In the genomic region with DNA sequence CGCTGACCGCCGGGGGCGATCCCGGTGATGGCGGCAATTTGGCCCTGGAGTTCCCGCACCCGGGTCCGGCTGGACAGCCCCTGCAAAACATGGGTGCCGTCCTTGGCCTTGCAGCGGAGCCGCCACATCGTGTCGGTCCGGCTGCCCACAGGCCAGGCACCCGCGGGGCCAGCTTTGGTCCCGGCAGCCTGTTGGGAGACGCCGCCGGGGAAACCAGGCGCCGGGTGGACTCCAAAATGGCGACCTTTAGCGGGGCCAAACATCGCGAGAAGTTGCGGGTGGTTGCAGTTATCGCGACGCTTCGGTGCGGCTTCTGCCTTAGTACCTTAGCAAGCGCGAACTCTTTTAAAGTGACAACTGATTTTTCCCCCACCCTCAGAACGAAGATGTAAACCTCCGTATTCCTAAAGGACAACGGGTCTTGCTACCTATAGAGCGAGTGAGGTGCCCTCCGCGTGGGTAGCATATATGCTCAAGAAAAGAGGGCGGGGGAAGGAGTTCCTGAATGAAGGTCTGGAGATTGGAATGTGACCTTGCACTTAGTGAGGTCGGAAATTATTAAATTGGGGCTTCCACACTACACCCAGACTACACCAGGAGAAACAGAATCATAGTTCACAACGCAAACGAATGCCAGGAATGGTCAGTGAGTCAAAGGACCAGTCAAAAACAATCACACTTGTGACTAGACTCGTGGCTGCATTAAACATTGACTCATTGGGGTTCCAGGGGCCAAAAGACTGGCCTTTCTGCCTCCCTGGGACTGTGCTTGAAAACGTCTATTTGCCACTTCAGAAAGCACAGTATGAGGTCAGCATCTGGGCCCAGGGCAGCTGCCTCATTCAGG, we compare ENCODE assay signal across 1 cellular context.
TF ChIP-seq lines count a peak whose summit lies in the region.

Gene YOD1, minus strand, starts transcription at position 441 of the 847 bp plus-strand sequence. Its CDS starts 178 bp downstream, at position 263.

TF ChIP-seq in K562, 482 proteins besides CTCF, POLR2A, EP300 and RAD21 (continued from another document and continues in another):
- TF ChIP-seq NFIC (IDR thresholded peaks at IDR 0.05), result peak; percentile 23; the same call in 1 of the 2 replicates
- TF ChIP-seq ASH1L (IDR thresholded peaks at IDR 0.05; ENCODE audit: borderline replicate concordance, low read depth, partially characterized antibody), result peak; percentile 57
- TF ChIP-seq SMARCA5 (IDR thresholded peaks at IDR 0.05), result 0 out of 2 replicates have a peak, but pooled peaks have one; percentile 25
- TF ChIP-seq EHMT2 (IDR thresholded peaks at IDR 0.05), result no peak
- TF ChIP-seq HCFC1 (IDR thresholded peaks at IDR 0.05; ENCODE audit: low read depth, low read length), result peak; percentile 46
- peak; percentile 41 for TF ChIP-seq CREM (IDR thresholded peaks at IDR 0.05; ENCODE audit: low read depth)
- TF ChIP-seq, protein P1, sequence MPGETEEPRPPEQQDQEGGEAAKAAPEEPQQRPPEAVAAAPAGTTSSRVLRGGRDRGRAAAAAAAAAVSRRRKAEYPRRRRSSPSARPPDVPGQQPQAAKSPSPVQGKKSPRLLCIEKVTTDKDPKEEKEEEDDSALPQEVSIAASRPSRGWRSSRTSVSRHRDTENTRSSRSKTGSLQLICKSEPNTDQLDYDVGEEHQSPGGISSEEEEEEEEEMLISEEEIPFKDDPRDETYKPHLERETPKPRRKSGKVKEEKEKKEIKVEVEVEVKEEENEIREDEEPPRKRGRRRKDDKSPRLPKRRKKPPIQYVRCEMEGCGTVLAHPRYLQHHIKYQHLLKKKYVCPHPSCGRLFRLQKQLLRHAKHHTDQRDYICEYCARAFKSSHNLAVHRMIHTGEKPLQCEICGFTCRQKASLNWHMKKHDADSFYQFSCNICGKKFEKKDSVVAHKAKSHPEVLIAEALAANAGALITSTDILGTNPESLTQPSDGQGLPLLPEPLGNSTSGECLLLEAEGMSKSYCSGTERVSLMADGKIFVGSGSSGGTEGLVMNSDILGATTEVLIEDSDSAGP (CRISPR knock-in tag; IDR thresholded peaks at IDR 0.05), result peak; percentile 94
- TF ChIP-seq HDAC2 (IDR thresholded peaks at IDR 0.05), result 0 out of 2 replicates have a peak, but pooled peaks have one; percentile 9
- peak; percentile 52; the same call in 1 of the 2 replicates for TF ChIP-seq ESRRA (IDR thresholded peaks at IDR 0.05; ENCODE audit: borderline replicate concordance, low read depth)
- TF ChIP-seq PBX2 (CRISPR knock-in tag; IDR thresholded peaks at IDR 0.05; ENCODE audit: low read depth), result no peak
- TF ChIP-seq PBX2 (tag; conservative IDR thresholded peaks at IDR 0.05; ENCODE audit: low read depth), result no peak
- TF ChIP-seq CHD4 (IDR thresholded peaks at IDR 0.05; ENCODE audit: insufficient read depth, insufficient replicate concordance, low read depth, low read length, poor library complexity, severe bottlenecking), result no peak
- peak; percentile 24; the same call in 1 of the 2 replicates for TF ChIP-seq BHLHE40 (IDR thresholded peaks at IDR 0.05; ENCODE audit: low read length)
- 0 out of 2 replicates have a peak, but pooled peaks have one; percentile 61 for TF ChIP-seq SRSF3 (IDR thresholded peaks at IDR 0.05; ENCODE audit: insufficient read depth, low read length)
- TF ChIP-seq BMI1 (IDR thresholded peaks at IDR 0.05; ENCODE audit: low read length), result no peak
- TF ChIP-seq ATF3 (IDR thresholded peaks at IDR 0.05), result peak; percentile 84
- TF ChIP-seq ATF3 (CRISPR knock-in tag; conservative IDR thresholded peaks at IDR 0.05), result no peak
- TF ChIP-seq ZNF766 (CRISPR knock-in tag; conservative IDR thresholded peaks at IDR 0.05), result 0 out of 2 replicates have a peak, but pooled peaks have one; percentile 43
- 0 out of 2 replicates have a peak, but pooled peaks have one; percentile 5 for TF ChIP-seq MTA2 (IDR thresholded peaks at IDR 0.05; ENCODE audit: low read depth)
- TF ChIP-seq ZNF507 (tag; conservative IDR thresholded peaks at IDR 0.05), result no peak
- no peak for TF ChIP-seq POLR3A (IDR thresholded peaks at IDR 0.05; ENCODE audit: borderline replicate concordance, extremely low read depth, insufficient read depth, insufficient read length)
- TF ChIP-seq, protein P2, sequence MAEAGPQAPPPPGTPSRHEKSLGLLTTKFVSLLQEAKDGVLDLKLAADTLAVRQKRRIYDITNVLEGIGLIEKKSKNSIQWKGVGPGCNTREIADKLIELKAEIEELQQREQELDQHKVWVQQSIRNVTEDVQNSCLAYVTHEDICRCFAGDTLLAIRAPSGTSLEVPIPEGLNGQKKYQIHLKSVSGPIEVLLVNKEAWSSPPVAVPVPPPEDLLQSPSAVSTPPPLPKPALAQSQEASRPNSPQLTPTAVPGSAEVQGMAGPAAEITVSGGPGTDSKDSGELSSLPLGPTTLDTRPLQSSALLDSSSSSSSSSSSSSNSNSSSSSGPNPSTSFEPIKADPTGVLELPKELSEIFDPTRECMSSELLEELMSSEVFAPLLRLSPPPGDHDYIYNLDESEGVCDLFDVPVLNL (CRISPR knock-in tag; IDR thresholded peaks at IDR 0.05; ENCODE audit: low read depth), result peak; percentile 40; the same call in 1 of the 2 replicates
- no peak for TF ChIP-seq PHB2 (IDR thresholded peaks at IDR 0.05; ENCODE audit: low read depth)
- TF ChIP-seq DDX20 (tag; IDR thresholded peaks at IDR 0.05; ENCODE audit: low read depth), result no peak
- no peak for TF ChIP-seq CBFA2T2 (conservative IDR thresholded peaks at IDR 0.05)
- peak; percentile 42; the same call in 1 of the 2 replicates for TF ChIP-seq ZNF143 (CRISPR knock-in tag; IDR thresholded peaks at IDR 0.05)
- TF ChIP-seq, protein P3, sequence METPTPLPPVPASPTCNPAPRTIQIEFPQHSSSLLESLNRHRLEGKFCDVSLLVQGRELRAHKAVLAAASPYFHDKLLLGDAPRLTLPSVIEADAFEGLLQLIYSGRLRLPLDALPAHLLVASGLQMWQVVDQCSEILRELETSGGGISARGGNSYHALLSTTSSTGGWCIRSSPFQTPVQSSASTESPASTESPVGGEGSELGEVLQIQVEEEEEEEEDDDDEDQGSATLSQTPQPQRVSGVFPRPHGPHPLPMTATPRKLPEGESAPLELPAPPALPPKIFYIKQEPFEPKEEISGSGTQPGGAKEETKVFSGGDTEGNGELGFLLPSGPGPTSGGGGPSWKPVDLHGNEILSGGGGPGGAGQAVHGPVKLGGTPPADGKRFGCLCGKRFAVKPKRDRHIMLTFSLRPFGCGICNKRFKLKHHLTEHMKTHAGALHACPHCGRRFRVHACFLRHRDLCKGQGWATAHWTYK (CRISPR knock-in tag; IDR thresholded peaks at IDR 0.05), result no peak
- peak; percentile 23 for TF ChIP-seq CHD1 (IDR thresholded peaks at IDR 0.05; ENCODE audit: low read length)
- no peak for TF ChIP-seq NFATC3 (IDR thresholded peaks at IDR 0.05)
- TF ChIP-seq KAT7 (CRISPR knock-in tag; IDR thresholded peaks at IDR 0.05; ENCODE audit: borderline replicate concordance), result peak; percentile 95; the same call in 1 of the 2 replicates
- peak; percentile 18; the same call in 1 of the 2 replicates for TF ChIP-seq BRD4 (IDR thresholded peaks at IDR 0.05)
- TF ChIP-seq CCNT2 (IDR thresholded peaks at IDR 0.05; ENCODE audit: borderline replicate concordance, extremely low read depth, insufficient read length, low read depth, low read length), result peak; percentile 66
- TF ChIP-seq, protein P4, sequence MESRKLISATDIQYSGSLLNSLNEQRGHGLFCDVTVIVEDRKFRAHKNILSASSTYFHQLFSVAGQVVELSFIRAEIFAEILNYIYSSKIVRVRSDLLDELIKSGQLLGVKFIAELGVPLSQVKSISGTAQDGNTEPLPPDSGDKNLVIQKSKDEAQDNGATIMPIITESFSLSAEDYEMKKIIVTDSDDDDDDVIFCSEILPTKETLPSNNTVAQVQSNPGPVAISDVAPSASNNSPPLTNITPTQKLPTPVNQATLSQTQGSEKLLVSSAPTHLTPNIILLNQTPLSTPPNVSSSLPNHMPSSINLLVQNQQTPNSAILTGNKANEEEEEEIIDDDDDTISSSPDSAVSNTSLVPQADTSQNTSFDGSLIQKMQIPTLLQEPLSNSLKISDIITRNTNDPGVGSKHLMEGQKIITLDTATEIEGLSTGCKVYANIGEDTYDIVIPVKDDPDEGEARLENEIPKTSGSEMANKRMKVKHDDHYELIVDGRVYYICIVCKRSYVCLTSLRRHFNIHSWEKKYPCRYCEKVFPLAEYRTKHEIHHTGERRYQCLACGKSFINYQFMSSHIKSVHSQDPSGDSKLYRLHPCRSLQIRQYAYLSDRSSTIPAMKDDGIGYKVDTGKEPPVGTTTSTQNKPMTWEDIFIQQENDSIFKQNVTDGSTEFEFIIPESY (CRISPR knock-in tag; IDR thresholded peaks at IDR 0.05), result peak; percentile 56; the same call in 1 of the 2 replicates
- no peak for TF ChIP-seq PCBP1 (IDR thresholded peaks at IDR 0.05; ENCODE audit: low read depth, low read length, poor library complexity, severe bottlenecking)
- TF ChIP-seq CEBPG (CRISPR knock-in tag; IDR thresholded peaks at IDR 0.05), result peak; percentile 50; the same call in 1 of the 2 replicates
- no peak for TF ChIP-seq CEBPG (tag; conservative IDR thresholded peaks at IDR 0.05 in 1 of 2, IDR thresholded peaks at IDR 0.05 in 1 of 2)
- TF ChIP-seq ARHGAP35 (IDR thresholded peaks at IDR 0.05; ENCODE audit: partially characterized antibody), result peak; percentile 93
- TF ChIP-seq NEUROD1 (IDR thresholded peaks at IDR 0.05; ENCODE audit: borderline replicate concordance, low read depth, low read length, partially characterized antibody), result peak; percentile 79
- peak; percentile 62 to 77; a peak in 3 of 4 replicates for TF ChIP-seq MLLT1 (IDR thresholded peaks at IDR 0.05)
- TF ChIP-seq RBFOX2 (IDR thresholded peaks at IDR 0.05; ENCODE audit: low read depth, low read length), result peak; percentile 98
- no peak for TF ChIP-seq STAT5A (IDR thresholded peaks at IDR 0.05; ENCODE audit: borderline replicate concordance, low read length)
- peak; percentile 72 for TF ChIP-seq CXXC5 (CRISPR knock-in tag; IDR thresholded peaks at IDR 0.05)
- no peak for TF ChIP-seq RFX1 (IDR thresholded peaks at IDR 0.05)
- no peak; a peak in 1 of 4 replicates for TF ChIP-seq FOXA3 (CRISPR knock-in tag; conservative IDR thresholded peaks at IDR 0.05 in 1 of 2, IDR thresholded peaks at IDR 0.05 in 1 of 2)
- TF ChIP-seq BRCA1 (IDR thresholded peaks at IDR 0.05), result no peak
- no peak for TF ChIP-seq BRCA1 (CRISPR knock-in tag; IDR thresholded peaks at IDR 0.05)
- TF ChIP-seq POLR2G (IDR thresholded peaks at IDR 0.05; ENCODE audit: low read depth, low read length), result peak; percentile 98
- TF ChIP-seq, protein P5, sequence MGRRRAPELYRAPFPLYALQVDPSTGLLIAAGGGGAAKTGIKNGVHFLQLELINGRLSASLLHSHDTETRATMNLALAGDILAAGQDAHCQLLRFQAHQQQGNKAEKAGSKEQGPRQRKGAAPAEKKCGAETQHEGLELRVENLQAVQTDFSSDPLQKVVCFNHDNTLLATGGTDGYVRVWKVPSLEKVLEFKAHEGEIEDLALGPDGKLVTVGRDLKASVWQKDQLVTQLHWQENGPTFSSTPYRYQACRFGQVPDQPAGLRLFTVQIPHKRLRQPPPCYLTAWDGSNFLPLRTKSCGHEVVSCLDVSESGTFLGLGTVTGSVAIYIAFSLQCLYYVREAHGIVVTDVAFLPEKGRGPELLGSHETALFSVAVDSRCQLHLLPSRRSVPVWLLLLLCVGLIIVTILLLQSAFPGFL (CRISPR knock-in tag; IDR thresholded peaks at IDR 0.05), result peak; percentile 72; the same call in 1 of the 2 replicates
- TF ChIP-seq, protein P6, sequence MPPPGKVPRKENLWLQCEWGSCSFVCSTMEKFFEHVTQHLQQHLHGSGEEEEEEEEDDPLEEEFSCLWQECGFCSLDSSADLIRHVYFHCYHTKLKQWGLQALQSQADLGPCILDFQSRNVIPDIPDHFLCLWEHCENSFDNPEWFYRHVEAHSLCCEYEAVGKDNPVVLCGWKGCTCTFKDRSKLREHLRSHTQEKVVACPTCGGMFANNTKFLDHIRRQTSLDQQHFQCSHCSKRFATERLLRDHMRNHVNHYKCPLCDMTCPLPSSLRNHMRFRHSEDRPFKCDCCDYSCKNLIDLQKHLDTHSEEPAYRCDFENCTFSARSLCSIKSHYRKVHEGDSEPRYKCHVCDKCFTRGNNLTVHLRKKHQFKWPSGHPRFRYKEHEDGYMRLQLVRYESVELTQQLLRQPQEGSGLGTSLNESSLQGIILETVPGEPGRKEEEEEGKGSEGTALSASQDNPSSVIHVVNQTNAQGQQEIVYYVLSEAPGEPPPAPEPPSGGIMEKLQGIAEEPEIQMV (tag; conservative IDR thresholded peaks at IDR 0.05; ENCODE audit: low read depth), result no peak
- 0 out of 2 replicates have a peak, but pooled peaks have one; percentile 11 for TF ChIP-seq NFE2 (IDR thresholded peaks at IDR 0.05; ENCODE audit: low read depth)
- TF ChIP-seq MCM5 (IDR thresholded peaks at IDR 0.05; ENCODE audit: low read depth), result no peak
